ENCODE assay signal across 18 cellular contexts in genomic region chr18:23316986-23317385, GRCh38.
DNase-seq lines count a peak whose midpoint lies in the region; ATAC-seq, FAIRE-seq and TF ChIP-seq lines count a peak whose summit lies in the region.
"Had no signal": no experiment of that assay in that cellular context is flagged by ENCODE, and none has a peak within 500 bp of the region (broad histone marks: within the 10 kb centered on the region; RNA-seq: fewer than 3 reads in every experiment).

No MANE protein-coding gene starts in this region.

- no peak overlapping the region for H3K4me3 Mint-ChIP-seq in nephron progenitor cell
- H3K4me3 Mint-ChIP-seq: CD14-positive monocyte; CD8-positive, alpha-beta T cell had no signal

- H3K27ac Mint-ChIP-seq in nephron progenitor cell = peak overlapping the region; percentile 8
- H3K27ac Mint-ChIP-seq: CD14-positive monocyte; CD8-positive, alpha-beta T cell; HFFc6 had no signal

- H3K36me3 Mint-ChIP-seq in nephron progenitor cell (ENCODE audit: low read depth) = peaks cover 19% of the 10 kb centered on the region
- H3K36me3 Mint-ChIP-seq: CD14-positive monocyte; CD8-positive, alpha-beta T cell had no signal

- TF ChIP-seq CTCF in RWPE2 (IDR thresholded peaks at IDR 0.05; ENCODE audit: poor library complexity, severe bottlenecking) (no peak), endothelial cell of umbilical vein (IDR thresholded peaks at IDR 0.05; ENCODE audit: extremely low read depth in 1 of 2, insufficient read depth in 1 of 2, low read depth in 1 of 2, low read length in 2 of 2) (no peak), nephron progenitor cell (IDR thresholded peaks at IDR 0.05) (no peak)

- no peaks in the 10 kb centered on the region for H4K20me1 ChIP-seq in endothelial cell of umbilical vein (replicated peaks; ENCODE audit: control insufficient read depth, extremely low read depth, insufficient read depth, low read length)

- H3K9me1 ChIP-seq in endothelial cell of umbilical vein (replicated peaks; ENCODE audit: control insufficient read depth, extremely low read depth, insufficient read depth, low read length) = no peaks in the 10 kb centered on the region

- dilution Hi-C loops in endothelial cell of umbilical vein (cut with MboI; ENCODE audit: extremely low pct_ligation_motif_present, low sequenced_read_pairs) = no loop called here

- H3K9ac ChIP-seq in endothelial cell of umbilical vein (replicated peaks; ENCODE audit: extremely low read depth, insufficient read depth, low read length) = no peak overlapping the region

- CTCF ChIA-PET in endothelial cell of umbilical vein (lab: Charles Lee) = no interaction called here

- DNase-seq in LHCN-M2 (ENCODE audit: low read depth) = peak; percentile 51
- no peak for DNase-seq in RWPE2 (ENCODE audit: low spot score)
- no peak for DNase-seq in endothelial cell of umbilical vein (ENCODE audit: low read depth, low spot score)
- no peak for DNase-seq in nephron progenitor cell
- DNase-seq in hypothalamus (lab: John Stamatoyannopoulos, UW) = no peak
- no peak for DNase-seq in Right ventricle myocardium superior
- no peak for DNase-seq in RPMI8226
- DNase-seq: BE2C; CD8-positive, alpha-beta T cell; COR-L47; DND-41; GDM1; HCEC 1CT; HFFc6 had no signal

- H3K4me3 ChIP-seq in RWPE2 (ENCODE audit: severe bottlenecking) (no peak overlapping the region), endothelial cell of umbilical vein (replicated peaks in 1 of 3; ENCODE audit: insufficient read depth in 1 of 3, low read depth in 1 of 3, low read length in 3 of 3) (no peak overlapping the region)
- H3K4me3 ChIP-seq: A549 had no signal

- intact Hi-C loops in endothelial cell of umbilical vein (cut with micrococcal nuclease) (loop anchor here (10.0 kb wide), 1 partner anchor 182 kb away; the partner anchor contains the start of gene CABLES1), Right ventricle myocardium superior (cut with DNase I) (no loop called here)

- H3K27ac ChIP-seq in RWPE2 (ENCODE audit: poor library complexity, severe bottlenecking) (peak overlapping the region; percentile 23), endothelial cell of umbilical vein (ENCODE audit: insufficient read depth, low read depth, low read length) (no peak overlapping the region)
- H3K27ac ChIP-seq: A549 had no signal

- peaks cover 8% of the 10 kb centered on the region for H3K9me3 Mint-ChIP-seq in nephron progenitor cell
- H3K9me3 Mint-ChIP-seq: CD8-positive, alpha-beta T cell; HFFc6 had no signal

- no peak overlapping the region for H3K4me2 ChIP-seq in endothelial cell of umbilical vein (ENCODE audit: insufficient read depth, low read length)
- H3K4me2 ChIP-seq: A549 had no signal

- ATAC-seq in RWPE2 (ENCODE audit: low read depth) (no peak), GM18858 (IDR thresholded peaks at IDR 0.05; ENCODE audit: unreplicated experiment) (no peak), Right ventricle myocardium superior (ENCODE audit: poor library complexity) (no peak)
- ATAC-seq: A549; CD8-positive, alpha-beta T cell had no signal

- H3K9me3 ChIP-seq in RWPE2 (ENCODE audit: severe bottlenecking) = no peaks in the 10 kb centered on the region
- no peaks in the 10 kb centered on the region for H3K9me3 ChIP-seq in endothelial cell of umbilical vein (replicated peaks; ENCODE audit: control insufficient read depth, insufficient read depth, low read length)
- H3K9me3 ChIP-seq: A549, BE2C had no signal

- no peaks in the 10 kb centered on the region for H3K27me3 ChIP-seq in RWPE2 (ENCODE audit: insufficient read depth, poor library complexity, severe bottlenecking)
- H3K27me3 ChIP-seq in endothelial cell of umbilical vein (ENCODE audit: control insufficient read depth in 2 of 2, insufficient read depth in 2 of 2, low read length in 2 of 2) = no peaks in the 10 kb centered on the region
- H3K27me3 ChIP-seq: BE2C had no signal

- POLR2A ChIA-PET in endothelial cell of umbilical vein (lab: Charles Lee) = no interaction called here

- H3K27me3 Mint-ChIP-seq in nephron progenitor cell (ENCODE audit: low read depth, poor library complexity) = peaks cover 4% of the 10 kb centered on the region

- H3K36me3 ChIP-seq in RWPE2 (ENCODE audit: low read depth) (no peaks in the 10 kb centered on the region), endothelial cell of umbilical vein (ENCODE audit: control insufficient read depth in 2 of 2, extremely low read depth in 1 of 2, insufficient read depth in 2 of 2, low read length in 2 of 2) (no peaks in the 10 kb centered on the region)
- H3K36me3 ChIP-seq: BE2C had no signal

- FAIRE-seq in endothelial cell of umbilical vein (lab: Jason Lieb, UNC) = peak; percentile 42
- FAIRE-seq: A549, GM12892 had no signal

- H2AFZ ChIP-seq in endothelial cell of umbilical vein (ENCODE audit: low read depth, low read length) = no peak overlapping the region

- H3K4me1 ChIP-seq in RWPE2 (ENCODE audit: insufficient read depth, poor library complexity, severe bottlenecking) (peaks cover 24% of the 10 kb centered on the region), endothelial cell of umbilical vein (ENCODE audit: control insufficient read depth, extremely low read depth, insufficient read depth, low read length) (peaks cover 11% of the 10 kb centered on the region)
- H3K4me1 ChIP-seq: BE2C had no signal

- TF ChIP-seq POLR2A in endothelial cell of umbilical vein (IDR thresholded peaks at IDR 0.05; ENCODE audit: low read depth, low read length) = no peak

- H3K79me2 ChIP-seq in endothelial cell of umbilical vein (ENCODE audit: control insufficient read depth, insufficient read depth, low read length) = no peaks in the 10 kb centered on the region

- peaks cover 22% of the 10 kb centered on the region for H3K4me1 Mint-ChIP-seq in nephron progenitor cell

- BruUV-seq in endothelial cell of umbilical vein (replicated peaks; lab: Mats Ljungman, UMichigan) = no TSS peak

TF ChIP-seq in endothelial cell of umbilical vein, 7 proteins besides CTCF, POLR2A, EP300 and RAD21:
- no peak for TF ChIP-seq MYC (IDR thresholded peaks at IDR 0.05; ENCODE audit: low read depth, low read length)
- TF ChIP-seq POLR2AphosphoS5 (IDR thresholded peaks at IDR 0.05; ENCODE audit: insufficient read depth, low read depth, low read length) = no peak
- no peak for TF ChIP-seq JUN (IDR thresholded peaks at IDR 0.05; ENCODE audit: borderline replicate concordance, insufficient read depth, insufficient read length, low read depth)
- TF ChIP-seq FOS (IDR thresholded peaks at IDR 0.05; ENCODE audit: borderline replicate concordance, insufficient read depth, low read length) = no peak
- no peak for TF ChIP-seq MAX (IDR thresholded peaks at IDR 0.05; ENCODE audit: insufficient read depth, insufficient read length)
- TF ChIP-seq EZH2 (IDR thresholded peaks at IDR 0.05; ENCODE audit: borderline replicate concordance, low read depth, low read length, severe bottlenecking) = no peak
- TF ChIP-seq GATA2 (IDR thresholded peaks at IDR 0.05; ENCODE audit: insufficient read depth, insufficient read length, low read depth, low read length) = no peak
